In genomic region chr18:66826211-66826610, GRCh38 we compare ENCODE assay signal across 19 cellular contexts.
DNase-seq lines count a peak whose midpoint lies in the region; ATAC-seq, FAIRE-seq and TF ChIP-seq lines count a peak whose summit lies in the region.
"Had no signal": no experiment of that assay in that cellular context is flagged by ENCODE, and none has a peak within 500 bp of the region (broad histone marks: within the 10 kb centered on the region; RNA-seq: fewer than 3 reads in every experiment).

No MANE protein-coding gene starts in this region.

- no peaks in the 10 kb centered on the region for H3K36me3 Mint-ChIP-seq in T-helper 2 cell treated with Interferon-gamma antibody and Interleukin-4, amounts not matched to agents 5 μg/mL and 100 μg/mL, for 36 hours (ENCODE audit: low read depth)
- H3K36me3 Mint-ChIP-seq: CD8-positive, alpha-beta T cell had no signal

- peak overlapping the region in 1 of 3 experiments; percentile 11 for H3K4me3 ChIP-seq in endothelial cell of umbilical vein (replicated peaks in 1 of 3; ENCODE audit: insufficient read depth in 1 of 3, low read depth in 1 of 3, low read length in 3 of 3)

- H3K27me3 ChIP-seq in endothelial cell of umbilical vein (ENCODE audit: control insufficient read depth in 2 of 2, insufficient read depth in 2 of 2, low read length in 2 of 2) = no peaks in the 10 kb centered on the region

- no peak overlapping the region for H3K9ac ChIP-seq in endothelial cell of umbilical vein (replicated peaks; ENCODE audit: extremely low read depth, insufficient read depth, low read length)
- H3K9ac ChIP-seq: SK-N-SH had no signal

- peaks cover 11% of the 10 kb centered on the region for H3K4me1 ChIP-seq in endothelial cell of umbilical vein (ENCODE audit: control insufficient read depth, extremely low read depth, insufficient read depth, low read length)

- intact Hi-C loops in endothelial cell of umbilical vein (cut with micrococcal nuclease) = no loop called here

- FAIRE-seq in endothelial cell of umbilical vein (lab: Jason Lieb, UNC) = no peak
- FAIRE-seq: GM12892 had no signal

- CTCF ChIA-PET in endothelial cell of umbilical vein (lab: Charles Lee) = no interaction called here

- no peak for TF ChIP-seq CTCF in endothelial cell of umbilical vein (IDR thresholded peaks at IDR 0.05; ENCODE audit: extremely low read depth in 1 of 2, insufficient read depth in 1 of 2, low read depth in 1 of 2, low read length in 2 of 2)

- H3K27me3 Mint-ChIP-seq in T-helper 2 cell treated with Interferon-gamma antibody and Interleukin-4, amounts not matched to agents 5 μg/mL and 100 μg/mL, for 36 hours (ENCODE audit: low read depth) = no peaks in the 10 kb centered on the region

- H3K36me3 ChIP-seq in endothelial cell of umbilical vein (ENCODE audit: control insufficient read depth in 2 of 2, extremely low read depth in 1 of 2, insufficient read depth in 2 of 2, low read length in 2 of 2) = no peaks in the 10 kb centered on the region

- no peaks in the 10 kb centered on the region for H3K4me1 Mint-ChIP-seq in T-helper 2 cell treated with Interferon-gamma antibody and Interleukin-4, amounts not matched to agents 5 μg/mL and 100 μg/mL, for 36 hours (ENCODE audit: low read depth)

- peak; percentile 86 for DNase-seq in NCI-H1092 treated with DMSO at 0.1 percent for 48 hours (lab: John Stamatoyannopoulos, UW)
- DNase-seq in NCI-H146 treated with DMSO at 0.1 percent for 48 hours (lab: John Stamatoyannopoulos, UW; ENCODE audit: unreplicated experiment) = peak; percentile 100
- peak; percentile 87 for DNase-seq in NCI-H446 treated with DMSO at 0.1 percent for 48 hours (lab: John Stamatoyannopoulos, UW)
- DNase-seq in endothelial cell of umbilical vein (ENCODE audit: low read depth, low spot score) = peak; percentile 54
- DNase-seq in T-helper 9 cell = no peak
- DNase-seq in T-helper 2 cell treated with Interferon-gamma antibody and Interleukin-4, amounts not matched to agents 5 μg/mL and 100 μg/mL, for 36 hours (ENCODE audit: low spot score) = no peak
- DNase-seq: CD8-positive, alpha-beta T cell; DND-41; GDM1; HCEC 1CT; IMR-90; NCI-H2029; NCI-H524 treated with DMSO at 0.1 percent for 48 hours; Right ventricle myocardium superior; SK-N-SH had no signal

- dilution Hi-C loops in endothelial cell of umbilical vein (cut with MboI; ENCODE audit: extremely low pct_ligation_motif_present, low sequenced_read_pairs) = no loop called here

- no peaks in the 10 kb centered on the region for H4K20me1 ChIP-seq in endothelial cell of umbilical vein (replicated peaks; ENCODE audit: control insufficient read depth, extremely low read depth, insufficient read depth, low read length)

- no peak overlapping the region for H3K27ac Mint-ChIP-seq in T-helper 2 cell treated with Interferon-gamma antibody and Interleukin-4, amounts not matched to agents 5 μg/mL and 100 μg/mL, for 36 hours
- H3K27ac Mint-ChIP-seq: CD8-positive, alpha-beta T cell; T-helper 1 cell treated with Interleukin-12 subunit alpha and Interleukin-12 subunit beta and Interleukin-4 antibody, amounts not matched to agents 30 μg/mL and 1 μg/mL, for 36 hours had no signal

- TF ChIP-seq POLR2A in endothelial cell of umbilical vein (IDR thresholded peaks at IDR 0.05; ENCODE audit: low read depth, low read length) = no peak

- H3K4me2 ChIP-seq in endothelial cell of umbilical vein (ENCODE audit: insufficient read depth, low read length) = peak overlapping the region; percentile 58
- H3K4me2 ChIP-seq: SK-N-SH had no signal

- no peak overlapping the region for H3K27ac ChIP-seq in endothelial cell of umbilical vein (ENCODE audit: insufficient read depth, low read depth, low read length)

- no TSS peak for BruUV-seq in endothelial cell of umbilical vein (replicated peaks; lab: Mats Ljungman, UMichigan)

- no peak for ATAC-seq in SK-N-SH treated with all-trans-retinoic acid at 6 μM for 48 hours
- ATAC-seq: CD8-positive, alpha-beta T cell; Panc1 had no signal

- no peaks in the 10 kb centered on the region for H3K9me3 ChIP-seq in endothelial cell of umbilical vein (replicated peaks; ENCODE audit: control insufficient read depth, insufficient read depth, low read length)
- H3K9me3 ChIP-seq: SK-N-SH had no signal

- H2AFZ ChIP-seq in endothelial cell of umbilical vein (ENCODE audit: low read depth, low read length) = no peak overlapping the region

- H3K4me3 Mint-ChIP-seq in T-helper 2 cell treated with Interferon-gamma antibody and Interleukin-4, amounts not matched to agents 5 μg/mL and 100 μg/mL, for 36 hours = no peak overlapping the region
- H3K4me3 Mint-ChIP-seq: CD8-positive, alpha-beta T cell; T-helper 1 cell treated with Interleukin-12 subunit alpha and Interleukin-12 subunit beta and Interleukin-4 antibody, amounts not matched to agents 30 μg/mL and 1 μg/mL, for 36 hours had no signal

- POLR2A ChIA-PET in endothelial cell of umbilical vein (lab: Charles Lee) = no interaction called here

- peaks cover 4% of the 10 kb centered on the region for H3K9me3 Mint-ChIP-seq in T-helper 2 cell treated with Interferon-gamma antibody and Interleukin-4, amounts not matched to agents 5 μg/mL and 100 μg/mL, for 36 hours

- H3K9me1 ChIP-seq in endothelial cell of umbilical vein (replicated peaks; ENCODE audit: control insufficient read depth, extremely low read depth, insufficient read depth, low read length) = no peaks in the 10 kb centered on the region

- no peaks in the 10 kb centered on the region for H3K79me2 ChIP-seq in endothelial cell of umbilical vein (ENCODE audit: control insufficient read depth, insufficient read depth, low read length)

TF ChIP-seq in endothelial cell of umbilical vein, 7 proteins besides CTCF, POLR2A, EP300 and RAD21:
- no peak for TF ChIP-seq POLR2AphosphoS5 (IDR thresholded peaks at IDR 0.05; ENCODE audit: insufficient read depth, low read depth, low read length)
- no peak for TF ChIP-seq EZH2 (IDR thresholded peaks at IDR 0.05; ENCODE audit: borderline replicate concordance, low read depth, low read length, severe bottlenecking)
- no peak for TF ChIP-seq MYC (IDR thresholded peaks at IDR 0.05; ENCODE audit: low read depth, low read length)
- no peak for TF ChIP-seq GATA2 (IDR thresholded peaks at IDR 0.05; ENCODE audit: insufficient read depth, insufficient read length, low read depth, low read length)
- TF ChIP-seq MAX (IDR thresholded peaks at IDR 0.05; ENCODE audit: insufficient read depth, insufficient read length) = no peak
- no peak for TF ChIP-seq JUN (IDR thresholded peaks at IDR 0.05; ENCODE audit: borderline replicate concordance, insufficient read depth, insufficient read length, low read depth)
- TF ChIP-seq FOS (IDR thresholded peaks at IDR 0.05; ENCODE audit: borderline replicate concordance, insufficient read depth, low read length) = no peak

TF ChIP-seq in SK-N-SH treated with all-trans-retinoic acid at 6 μM for 48 hours, 23 proteins besides CTCF, POLR2A, EP300 and RAD21:
- TF ChIP-seq ZNF70 (CRISPR knock-in tag; IDR thresholded peaks at IDR 0.05) (no peak), TOX (CRISPR knock-in tag; IDR thresholded peaks at IDR 0.05; ENCODE audit: borderline replicate concordance) (no peak), BACH2 (CRISPR knock-in tag; IDR thresholded peaks at IDR 0.05; ENCODE audit: borderline replicate concordance) (no peak), OSR1 (CRISPR knock-in tag; IDR thresholded peaks at IDR 0.05) (no peak), POU6F1 (CRISPR knock-in tag; IDR thresholded peaks at IDR 0.05; ENCODE audit: borderline replicate concordance, low read depth) (no peak), ZNF8 (CRISPR knock-in tag; IDR thresholded peaks at IDR 0.05) (no peak), ZFP3 (CRISPR knock-in tag; IDR thresholded peaks at IDR 0.05) (no peak), ZC3H10 (CRISPR knock-in tag; IDR thresholded peaks at IDR 0.05) (no peak)

Comparison
In these comparisons a context has a peak if more than half of its experiments do, and no peak if none do; other contexts are left out.
1. DNase-seq: peak in NCI-H1092 treated with DMSO at 0.1 percent for 48 hours (single experiment), NCI-H146 treated with DMSO at 0.1 percent for 48 hours (single experiment), NCI-H446 treated with DMSO at 0.1 percent for 48 hours (single experiment) and endothelial cell of umbilical vein (single experiment); none in T-helper 9 cell (single experiment) and T-helper 2 cell treated with Interferon-gamma antibody and Interleukin-4, amounts not matched to agents 5 μg/mL and 100 μg/mL, for 36 hours (single experiment).